8 cellular contexts compared by ENCODE assay signal in genomic region chr22:28773461-28773867, GRCh38. TPM values are rescaled to one million over a fixed set of nuclear protein-coding genes. Genes with fewer than 3 reads are reported as not detected.
A peak's percentile ranks its signal among the peaks of the same experiment; 100 is the strongest.
DNase-seq lines count a peak whose midpoint lies in the region; ATAC-seq and TF ChIP-seq lines count a peak whose summit lies in the region.

No MANE protein-coding gene starts in this region.

- TF ChIP-seq CTCF in Peyer's patch (IDR thresholded peaks at IDR 0.05) (no peak), neutrophil (IDR thresholded peaks at IDR 0.05) (no peak)

- H3K27me3 ChIP-seq in Peyer's patch (no peaks in the 10 kb centered on the region), neutrophil (no peaks in the 10 kb centered on the region)

- H3K9me3 ChIP-seq in Peyer's patch (no peaks in the 10 kb centered on the region), neutrophil (no peaks in the 10 kb centered on the region)

- DNase-seq in Peyer's patch, result no peak
- DNase-seq in epithelial cell of prostate (ENCODE audit: low read depth, low spot score), result no peak
- DNase-seq in NCI-H82 (lab: John Stamatoyannopoulos, UW), result no peak
- DNase-seq in DMS114 treated with DMSO at 0.1 percent for 48 hours (lab: John Stamatoyannopoulos, UW; ENCODE audit: unreplicated experiment), result no peak
- DNase-seq in NCI-H187 treated with DMSO at 0.1 percent for 48 hours (lab: John Stamatoyannopoulos, UW), result no peak

- peak overlapping the region; percentile 77 to 93 (median 86) for H3K4me3 ChIP-seq in Peyer's patch
- H3K4me3 ChIP-seq in neutrophil (ENCODE audit: low read depth in 1 of 2, low read length in 1 of 2), result peak overlapping the region; percentile 86 to 92

- no peak for TF ChIP-seq POLR2A in Peyer's patch (IDR thresholded peaks at IDR 0.05)

- peaks cover 0 to 28% (median 2%) of the 10 kb centered on the region in 4 donors for H3K4me1 ChIP-seq in Peyer's patch
- H3K4me1 ChIP-seq in neutrophil (ENCODE audit: control insufficient read depth in 1 of 2, insufficient read depth in 1 of 2, low read depth in 1 of 2, low read length in 1 of 2), result peaks cover 12 to 13% of the 10 kb centered on the region in 2 experiments

- H3K27ac ChIP-seq in Peyer's patch, result peak overlapping the region; percentile 96 to 98 (median 96)
- peak overlapping the region; percentile 78 for H3K27ac ChIP-seq in epithelial cell of prostate
- peak overlapping the region; percentile 94 for H3K27ac ChIP-seq in neutrophil

- peak; percentile 16 for ATAC-seq in GM18517 (IDR thresholded peaks at IDR 0.05; ENCODE audit: unreplicated experiment)
- peak; percentile 11 for ATAC-seq in HG02642 (IDR thresholded peaks at IDR 0.05; ENCODE audit: poor library complexity, unreplicated experiment)

- H3K36me3 ChIP-seq in Peyer's patch (peaks cover 0 to 30% (median 0%) of the 10 kb centered on the region in 3 donors), neutrophil (peaks cover 9% of the 10 kb centered on the region)

RNA-seq across cellular contexts. Expression of gene CCDC117, which starts 1.0 kb away (rescaled TPM):
- 10 to 100 TPM in 3 of 4 donors, 1 to 10 TPM in 1; 6.3 to 23.9 (median 14.2) TPM for total RNA-seq in Peyer's patch

RNA-seq across cellular contexts. Expression of gene XBP1, which starts 26.9 kb away (rescaled TPM):
- total RNA-seq in Peyer's patch, result 100 to 1,000 TPM; 139 to 287 (median 213) TPM

RNA-seq across cellular contexts. Expression of gene HSCB, which starts 31.6 kb away (rescaled TPM):
- 10 to 100 TPM in 3 of 4 donors, 1 to 10 TPM in 1; 6.2 to 49.5 (median 12.1) TPM for total RNA-seq in Peyer's patch

RNA-seq across cellular contexts. Expression of gene CHEK2, which starts 31.8 kb away (rescaled TPM):
- total RNA-seq in Peyer's patch, result 10 to 100 TPM in 3 of 4 donors, 1 to 10 TPM in 1; 8.7 to 24.2 (median 14.2) TPM
